29 cellular contexts compared by ENCODE assay signal in genomic region chr15:91909111-91909510, GRCh38.
"Had no signal": no experiment of that assay in that cellular context is flagged by ENCODE, and none has a peak within 500 bp of the region (broad histone marks: within the 10 kb centered on the region; RNA-seq: fewer than 3 reads in every experiment).

No MANE protein-coding gene starts in this region.

- H3K27me3 ChIP-seq: adrenal gland, body of pancreas, colonic mucosa, dorsolateral prefrontal cortex, gastroesophageal sphincter had no signal

- H3K4me1 Mint-ChIP-seq: activated B cell treated with CpG ODN at 0.5 μM for 24 hours had no signal

- H3K9me3 Mint-ChIP-seq: activated B cell treated with CpG ODN at 0.5 μM for 24 hours; activated CD8-positive, alpha-beta T cell treated with anti-CD3 and anti-CD28 coated beads for 36 hours; activated naive CD4-positive, alpha-beta T cell treated with anti-CD3 and anti-CD28 coated beads for 36 hours; activated naive CD4-positive, alpha-beta T cell treated with anti-CD3 and anti-CD28 coated beads, Interleukin-2, amount 50 U/mL, for 24 hours; activated naive CD8-positive, alpha-beta T cell treated with anti-CD3 and anti-CD28 coated beads for 36 hours; activated naive CD8-positive, alpha-beta T cell treated with anti-CD3 and anti-CD28 coated beads, Interleukin-2, amount 50 U/mL, for 24 hours; activated T-cell treated with anti-CD3 and anti-CD28 coated beads, Interleukin-2, amount 50 U/mL, for 4 hours; activated T-helper 17 cell treated with anti-CD3 and anti-CD28 coated beads, Interleukin-2, amount 50 U/mL, for 72 hours; endodermal cell; T-cell; T-helper 1 cell treated with Interleukin-12 subunit alpha and Interleukin-12 subunit beta and Interleukin-4 antibody, amounts not matched to agents 30 μg/mL and 1 μg/mL, for 36 hours; T-helper 2 cell treated with Interferon-gamma antibody and Interleukin-4, amounts not matched to agents 5 μg/mL and 100 μg/mL, for 36 hours had no signal

- H3K4me1 ChIP-seq: adrenal gland, body of pancreas had no signal

- H3K27ac ChIP-seq: adrenal gland, body of pancreas, colonic mucosa, gastroesophageal sphincter, WERI-Rb-1 had no signal

- H3K4me3 Mint-ChIP-seq: activated B cell treated with CpG ODN at 0.5 μM for 24 hours; activated CD8-positive, alpha-beta T cell treated with anti-CD3 and anti-CD28 coated beads for 36 hours; activated naive CD4-positive, alpha-beta T cell treated with anti-CD3 and anti-CD28 coated beads for 36 hours; activated naive CD4-positive, alpha-beta T cell treated with anti-CD3 and anti-CD28 coated beads, Interleukin-2, amount 50 U/mL, for 24 hours; activated naive CD8-positive, alpha-beta T cell treated with anti-CD3 and anti-CD28 coated beads for 36 hours; activated naive CD8-positive, alpha-beta T cell treated with anti-CD3 and anti-CD28 coated beads, Interleukin-2, amount 50 U/mL, for 24 hours; activated T-cell treated with anti-CD3 and anti-CD28 coated beads, Interleukin-2, amount 50 U/mL, for 4 hours; activated T-helper 17 cell treated with anti-CD3 and anti-CD28 coated beads, Interleukin-2, amount 50 U/mL, for 72 hours; endodermal cell; T-cell; T-helper 1 cell treated with Interleukin-12 subunit alpha and Interleukin-12 subunit beta and Interleukin-4 antibody, amounts not matched to agents 30 μg/mL and 1 μg/mL, for 36 hours; T-helper 2 cell treated with Interferon-gamma antibody and Interleukin-4, amounts not matched to agents 5 μg/mL and 100 μg/mL, for 36 hours had no signal

- H3K9me3 ChIP-seq: adrenal gland, body of pancreas, colonic mucosa, gastroesophageal sphincter had no signal

- H3K36me3 ChIP-seq: adrenal gland, colonic mucosa, gastroesophageal sphincter, WERI-Rb-1 had no signal

- H3K27ac Mint-ChIP-seq: activated B cell treated with CpG ODN at 0.5 μM for 24 hours; activated CD8-positive, alpha-beta T cell treated with anti-CD3 and anti-CD28 coated beads for 36 hours; activated naive CD4-positive, alpha-beta T cell treated with anti-CD3 and anti-CD28 coated beads for 36 hours; activated naive CD4-positive, alpha-beta T cell treated with anti-CD3 and anti-CD28 coated beads, Interleukin-2, amount 50 U/mL, for 24 hours; activated T-helper 17 cell treated with anti-CD3 and anti-CD28 coated beads, Interleukin-2, amount 50 U/mL, for 72 hours; T-cell; T-helper 1 cell treated with Interleukin-12 subunit alpha and Interleukin-12 subunit beta and Interleukin-4 antibody, amounts not matched to agents 30 μg/mL and 1 μg/mL, for 36 hours; T-helper 2 cell treated with Interferon-gamma antibody and Interleukin-4, amounts not matched to agents 5 μg/mL and 100 μg/mL, for 36 hours had no signal

- H3K4me3 ChIP-seq: adrenal gland, body of pancreas, colonic mucosa, dorsolateral prefrontal cortex, gastroesophageal sphincter had no signal

- DNase-seq: activated B cell treated with CpG ODN at 0.5 μM for 24 hours; activated CD4-positive, alpha-beta T cell treated with anti-CD3 and anti-CD28 coated beads for 48 hours; activated CD4-positive, alpha-beta T cell treated with anti-CD3 and anti-CD28 coated beads, Interleukin-2, amount 50 U/mL, for 1 hour; activated CD4-positive, alpha-beta T cell treated with anti-CD3 and anti-CD28 coated beads, Interleukin-2, amount 50 U/mL, for 48 hours; activated CD8-positive, alpha-beta T cell treated with anti-CD3 and anti-CD28 coated beads for 36 hours; activated effector memory CD4-positive, alpha-beta T cell treated with Interleukin-2 at 50 U/mL for 16 hours; activated gamma-delta T cell treated with Interleukin-2 at 50 U/mL for 16 hours; activated naive CD8-positive, alpha-beta T cell treated with anti-CD3 and anti-CD28 coated beads for 36 hours; activated naive CD8-positive, alpha-beta T cell treated with anti-CD3 and anti-CD28 coated beads, Interleukin-2, amount 50 U/mL, for 24 hours; activated T-cell treated with anti-CD3 and anti-CD28 coated beads, Interleukin-2, amount 50 U/mL, for 4 hours; adrenal gland; amygdala; aorta; body of pancreas; central memory CD4-positive, alpha-beta T cell; cerebellar nuclear complex; colonic mucosa; dorsolateral prefrontal cortex; effector memory CD4-positive, alpha-beta T cell; T-cell; T1000; WERI-Rb-1 had no signal

- ATAC-seq: body of pancreas, gastroesophageal sphincter, T-cell had no signal

- H3K27me3 Mint-ChIP-seq: activated B cell treated with CpG ODN at 0.5 μM for 24 hours; activated CD8-positive, alpha-beta T cell treated with anti-CD3 and anti-CD28 coated beads for 36 hours; activated naive CD4-positive, alpha-beta T cell treated with anti-CD3 and anti-CD28 coated beads, Interleukin-2, amount 50 U/mL, for 24 hours; activated naive CD8-positive, alpha-beta T cell treated with anti-CD3 and anti-CD28 coated beads for 36 hours; activated naive CD8-positive, alpha-beta T cell treated with anti-CD3 and anti-CD28 coated beads, Interleukin-2, amount 50 U/mL, for 24 hours; activated T-helper 17 cell treated with anti-CD3 and anti-CD28 coated beads, Interleukin-2, amount 50 U/mL, for 72 hours; T-cell had no signal
